Comparison of ENCODE assay signal across 1 cellular context in genomic region chr16:29961479-29962343, GRCh38.
A peak's percentile ranks its signal among the peaks of the same experiment; 100 is the strongest.
TF ChIP-seq lines count a peak whose summit lies in the region.

Gene TMEM219, plus strand, starts transcription at chr16:29962079. Its CDS starts 1,065 bp downstream, at chr16:29963144.

TF ChIP-seq in HepG2, 621 proteins besides CTCF, POLR2A, EP300 and RAD21 (continued from another document and continues in another):
- 0 out of 2 replicates have a peak, but pooled peaks have one; percentile 1 for TF ChIP-seq HINFP (CRISPR knock-in tag; IDR thresholded peaks at IDR 0.05; ENCODE audit: low read depth)
- no peak for TF ChIP-seq KLF13 (CRISPR knock-in tag; IDR thresholded peaks at IDR 0.05)
- peak; percentile 83 for TF ChIP-seq ZNF451 (CRISPR knock-in tag; IDR thresholded peaks at IDR 0.05)
- TF ChIP-seq TGIF2 (CRISPR knock-in tag; IDR thresholded peaks at IDR 0.05) = no peak; the same call in 1 of the 2 replicates
- TF ChIP-seq ZNF335 (CRISPR knock-in tag; IDR thresholded peaks at IDR 0.05) = peak; percentile 74; the same call in 1 of the 2 replicates
- TF ChIP-seq ZBTB44 (CRISPR knock-in tag; IDR thresholded peaks at IDR 0.05) = 0 out of 2 replicates have a peak, but pooled peaks have one; percentile 57
- no peak; the same call in 1 of the 2 replicates for TF ChIP-seq TARDBP (CRISPR knock-in tag; IDR thresholded peaks at IDR 0.05)
- TF ChIP-seq ZNF430 (CRISPR knock-in tag; IDR thresholded peaks at IDR 0.05) = peak; percentile 93
- TF ChIP-seq ZNF468 (CRISPR knock-in tag; IDR thresholded peaks at IDR 0.05) = 0 out of 2 replicates have a peak, but pooled peaks have one; percentile 24
- no peak; the same call in 1 of the 2 replicates for TF ChIP-seq IRF1 (CRISPR knock-in tag; IDR thresholded peaks at IDR 0.05; ENCODE audit: low read depth)
- TF ChIP-seq ZNF589 (CRISPR knock-in tag; conservative IDR thresholded peaks at IDR 0.05) = peak; percentile 77; the same call in 1 of the 2 replicates
- TF ChIP-seq RNF2 (conservative IDR thresholded peaks at IDR 0.05; ENCODE audit: low read depth) = 0 out of 2 replicates have a peak, but pooled peaks have one; percentile 39
- TF ChIP-seq ZNF773 (CRISPR knock-in tag; IDR thresholded peaks at IDR 0.05; ENCODE audit: borderline replicate concordance) = no peak
- no peak for TF ChIP-seq ZNF274 (CRISPR knock-in tag; IDR thresholded peaks at IDR 0.05)
- peak; percentile 33; the same call in 1 of the 2 replicates for TF ChIP-seq RXRA (CRISPR knock-in tag; IDR thresholded peaks at IDR 0.05)
- no peak; the same call in 1 of the 2 replicates for TF ChIP-seq ZNF232 (CRISPR knock-in tag; IDR thresholded peaks at IDR 0.05; ENCODE audit: borderline replicate concordance)
- no peak for TF ChIP-seq ZNF556 (CRISPR knock-in tag; IDR thresholded peaks at IDR 0.05; ENCODE audit: borderline replicate concordance)
- no peak for TF ChIP-seq ZNF75D (CRISPR knock-in tag; IDR thresholded peaks at IDR 0.05; ENCODE audit: borderline replicate concordance)
- TF ChIP-seq GRHL1 (CRISPR knock-in tag; conservative IDR thresholded peaks at IDR 0.05) = no peak
- no peak for TF ChIP-seq JDP2 (CRISPR knock-in tag; IDR thresholded peaks at IDR 0.05; ENCODE audit: borderline replicate concordance)
- no peak for TF ChIP-seq ZNF264 (CRISPR knock-in tag; IDR thresholded peaks at IDR 0.05)
- no peak; the same call in 1 of the 2 replicates for TF ChIP-seq NKX3-1 (CRISPR knock-in tag; IDR thresholded peaks at IDR 0.05)
- no peak for TF ChIP-seq MEIS2 (CRISPR knock-in tag; IDR thresholded peaks at IDR 0.05)
- 0 out of 2 replicates have a peak, but pooled peaks have one; percentile 53 for TF ChIP-seq WIZ (CRISPR knock-in tag; IDR thresholded peaks at IDR 0.05)
- TF ChIP-seq ZNF333 (CRISPR knock-in tag; IDR thresholded peaks at IDR 0.05; ENCODE audit: borderline replicate concordance) = no peak
- no peak; the same call in 1 of the 2 replicates for TF ChIP-seq NFKB2 (CRISPR knock-in tag; IDR thresholded peaks at IDR 0.05; ENCODE audit: borderline replicate concordance)
- peak; percentile 93 for TF ChIP-seq ZNF687 (CRISPR knock-in tag; IDR thresholded peaks at IDR 0.05)
- TF ChIP-seq CEBPG (CRISPR knock-in tag; IDR thresholded peaks at IDR 0.05) = peak; percentile 8
- no peak for TF ChIP-seq FUBP1 (CRISPR knock-in tag; IDR thresholded peaks at IDR 0.05; ENCODE audit: borderline replicate concordance)
- TF ChIP-seq MTA1 (CRISPR knock-in tag; IDR thresholded peaks at IDR 0.05; ENCODE audit: borderline replicate concordance) = no peak; the same call in none of the 2 replicates
- no peak for TF ChIP-seq ZNF646 (CRISPR knock-in tag; IDR thresholded peaks at IDR 0.05)
- no peak for TF ChIP-seq FOXP1 (IDR thresholded peaks at IDR 0.05)
- TF ChIP-seq FOXP1 (CRISPR knock-in tag; IDR thresholded peaks at IDR 0.05) = no peak
- 0 out of 2 replicates have a peak, but pooled peaks have one; percentile 4 for TF ChIP-seq ZNF224 (CRISPR knock-in tag; IDR thresholded peaks at IDR 0.05)
- TF ChIP-seq RFX1 (IDR thresholded peaks at IDR 0.05) = no peak
- peak; percentile 68; the same call in 1 of the 2 replicates for TF ChIP-seq ZNF44 (CRISPR knock-in tag; IDR thresholded peaks at IDR 0.05)
- TF ChIP-seq REST (IDR thresholded peaks at IDR 0.05; ENCODE audit: borderline replicate concordance in 1 of 2, low read depth in 1 of 2, low read length in 2 of 2) = 0 out of 4 replicates have a peak, but pooled peaks of 1 of the 2 experiments have one; percentile 48
